In genomic region chr11:102346748-102347525, GRCh38 we compare ENCODE assay signal across 8 cellular contexts. TPM values are rescaled to one million over a fixed set of nuclear protein-coding genes. Genes with fewer than 3 reads are reported as not detected.
A peak's percentile ranks its signal among the peaks of the same experiment; 100 is the strongest.
DNase-seq lines count a peak whose midpoint lies in the region; ATAC-seq and TF ChIP-seq lines count a peak whose summit lies in the region.

Gene BIRC2, plus strand, starts transcription at chr11:102347214. Its CDS starts 2,641 bp downstream, at chr11:102349855.

- H3K36me3 Mint-ChIP-seq in progenitor cell of endocrine pancreas (ENCODE audit: insufficient read depth) = peaks cover 11% of the 10 kb centered on the region

- peak within 1 kb of the TSS; percentile 98 for H3K27ac Mint-ChIP-seq in progenitor cell of endocrine pancreas

- H3K36me3 ChIP-seq in heart right ventricle = peaks cover 0 to 30% (median 0%) of the 10 kb centered on the region in 9 donors

- peaks cover 0 to 38% (median 32%) of the 10 kb centered on the region in 9 donors for H3K4me1 ChIP-seq in heart right ventricle

- H3K9me3 ChIP-seq in heart right ventricle = no peaks in the 10 kb centered on the region

- H3K4me3 ChIP-seq in GM12875 (ENCODE audit: low read depth, low read length) (peak within 1 kb of the TSS; percentile 79), heart right ventricle (peak within 1 kb of the TSS; percentile 55 to 94 (median 86))

- no peaks in the 10 kb centered on the region for H3K9me3 Mint-ChIP-seq in progenitor cell of endocrine pancreas (ENCODE audit: low read depth)

- intact Hi-C loops in heart right ventricle (cut with DNase I) = loop anchor here in 3 of 10 donors (1.0 to 5.0 kb wide), 7 partner anchors 30 to 106 kb away; partner anchors contain the start of genes TMEM123 (in 2 of the 3) and BIRC3 (in 1 of the 3)

- 0 to 1% (median 0%) methylated on average over 76 to 84 of the region's 84 CpGs for WGBS in adipose tissue, 3 donors
- WGBS in heart right ventricle, 2 donors = 0 to 1% methylated on average over 84 of the region's 84 CpGs

- H3K4me3 Mint-ChIP-seq in progenitor cell of endocrine pancreas (ENCODE audit: low read depth) = peak within 1 kb of the TSS; percentile 97

- H3K4me1 Mint-ChIP-seq in progenitor cell of endocrine pancreas (ENCODE audit: low read depth) = peaks cover 34% of the 10 kb centered on the region

- no peaks in the 10 kb centered on the region for H3K27me3 ChIP-seq in heart right ventricle

- peak; percentile 92 for DNase-seq in NCI-H1105 treated with DMSO at 0.1 percent for 48 hours (lab: John Stamatoyannopoulos, UW)
- DNase-seq in T follicular helper cell (ENCODE audit: low read depth) = peak; percentile 94
- peak; percentile 93 to 97 for DNase-seq in heart right ventricle
- DNase-seq in progenitor cell of endocrine pancreas (ENCODE audit: low spot score, unreplicated experiment) = peak; percentile 97
- DNase-seq in ureter (ENCODE audit: low spot score) = peak; percentile 94

- ATAC-seq in HG02678 (IDR thresholded peaks at IDR 0.05; ENCODE audit: unreplicated experiment) = peak; percentile 84
- peak; percentile 97 to 99 (median 98) for ATAC-seq in heart right ventricle

- H3K27ac ChIP-seq in adipose tissue (ENCODE audit: low read depth, low read length) (peak within 1 kb of the TSS; percentile 99), heart right ventricle (peak within 1 kb of the TSS; percentile 93 to 99 (median 98))

- TF ChIP-seq CTCF in GM12875 (IDR thresholded peaks at IDR 0.05; ENCODE audit: borderline replicate concordance, insufficient read depth, low read depth, low read length) (peak; percentile 93), heart right ventricle (IDR thresholded peaks at IDR 0.05) (peak; percentile 34 to 87 (median 81)), progenitor cell of endocrine pancreas (IDR thresholded peaks at IDR 0.05; ENCODE audit: unreplicated experiment) (peak; percentile 72)

- no peaks in the 10 kb centered on the region for H3K27me3 Mint-ChIP-seq in progenitor cell of endocrine pancreas

RNA-seq across cellular contexts. Expression of gene BIRC2, which starts in this region (rescaled TPM):
- polyA plus RNA-seq in adipose tissue (10 to 100 TPM; 18.3 to 36.0 (median 18.6) TPM), heart right ventricle (10 to 100 TPM; 20.2 to 26.6 TPM)
- total RNA-seq in heart right ventricle (10 to 100 TPM; 25.4 to 39.7 (median 28.6) TPM), progenitor cell of endocrine pancreas (66.3 and 67.2 TPM in 2 replicates), ureter (44.4 TPM)

Comparison
In these comparisons a context has a peak if more than half of its experiments do, and no peak if none do; other contexts are left out.
1. Peak in every context shown above with its lines: DNase-seq, ATAC-seq, H3K4me3 ChIP-seq and H3K27ac ChIP-seq.